11 cellular contexts compared by ENCODE assay signal in genomic region chr6:152634773-152635172, GRCh38. TPM values are rescaled to one million over a fixed set of nuclear protein-coding genes. Genes with fewer than 3 reads are reported as not detected.
DNase-seq lines count a peak whose midpoint lies in the region; ATAC-seq and TF ChIP-seq lines count a peak whose summit lies in the region.
"Had no signal": no experiment of that assay in that cellular context is flagged by ENCODE, and none has a peak within 500 bp of the region (broad histone marks: within the 10 kb centered on the region; RNA-seq: fewer than 3 reads in every experiment).

No MANE protein-coding gene starts in this region.

- peak; percentile 59 for ATAC-seq in GM18870 (IDR thresholded peaks at IDR 0.05; ENCODE audit: unreplicated experiment)
- ATAC-seq in GM21526 (IDR thresholded peaks at IDR 0.05; ENCODE audit: low FRiP score, unreplicated experiment) = peak; percentile 69
- ATAC-seq in HG03520 (IDR thresholded peaks at IDR 0.05; ENCODE audit: unreplicated experiment) = peak; percentile 60
- ATAC-seq in natural killer cell = peak; percentile 82 to 94 (median 91)
- no peak for ATAC-seq in HG03097 (IDR thresholded peaks at IDR 0.05; ENCODE audit: low FRiP score, unreplicated experiment)

- no peaks in the 10 kb centered on the region for H3K9me3 ChIP-seq in Peyer's patch
- H3K9me3 ChIP-seq: colonic mucosa, thoracic aorta had no signal

- DNase-seq in natural killer cell (peak; percentile 50), Peyer's patch (no peak), NCI-H1092 (lab: John Stamatoyannopoulos, UW) (no peak)
- DNase-seq: colonic mucosa; NCI-H2081; stimulated activated CD4-positive, alpha-beta T cell treated with anti-CD3 and anti-CD28 coated beads, Interleukin-15, amount 100 ng/mL, for 24 hours had no signal

- TF ChIP-seq CTCF in natural killer cell (IDR thresholded peaks at IDR 0.05) (no peak), Peyer's patch (IDR thresholded peaks at IDR 0.05) (no peak)

- H3K27ac Mint-ChIP-seq in natural killer cell = peak overlapping the region; percentile 89 to 93

- no peak for TF ChIP-seq POLR2A in Peyer's patch (IDR thresholded peaks at IDR 0.05)

- H3K36me3 Mint-ChIP-seq in natural killer cell = no peaks in the 10 kb centered on the region

- H3K27me3 ChIP-seq in Peyer's patch = no peaks in the 10 kb centered on the region

- no peak overlapping the region for H3K27ac ChIP-seq in Peyer's patch
- H3K27ac ChIP-seq: colonic mucosa, thoracic aorta had no signal

- H3K4me1 Mint-ChIP-seq in natural killer cell = peaks cover 72 to 73% of the 10 kb centered on the region in 2 donors

- intact Hi-C loops in natural killer cell (cut with micrococcal nuclease) = loop anchor here (2.0 to 5.0 kb wide), 3 partner anchors 37 to 348 kb away; partner anchors contain the start of gene FBXO5

- H3K4me3 Mint-ChIP-seq in natural killer cell = peak overlapping the region; percentile 98

- no peaks in the 10 kb centered on the region for H3K36me3 ChIP-seq in Peyer's patch
- H3K36me3 ChIP-seq: colonic mucosa, thoracic aorta had no signal

- H3K9me3 Mint-ChIP-seq in natural killer cell = no peaks in the 10 kb centered on the region

- H3K27me3 Mint-ChIP-seq in natural killer cell (ENCODE audit: low read depth in 2 of 2) = no peaks in the 10 kb centered on the region

- peaks cover 0 to 12% (median 0%) of the 10 kb centered on the region in 4 donors for H3K4me1 ChIP-seq in Peyer's patch
- H3K4me1 ChIP-seq: colonic mucosa had no signal

- H3K4me3 ChIP-seq in Peyer's patch = no peak overlapping the region
- H3K4me3 ChIP-seq: colonic mucosa, thoracic aorta had no signal

RNA-seq across cellular contexts. Expression of gene SYNE1, which starts 2.4 kb away (rescaled TPM):
- total RNA-seq in natural killer cell (100 to 1,000 TPM; 489 to 570 (median 498) TPM), Peyer's patch (100 to 1,000 TPM in 1 of 4 donors, 10 to 100 TPM in 3; 23.1 to 245 (median 34.8) TPM)
